Comparison of ENCODE assay signal across 9 cellular contexts in the genomic region with DNA sequence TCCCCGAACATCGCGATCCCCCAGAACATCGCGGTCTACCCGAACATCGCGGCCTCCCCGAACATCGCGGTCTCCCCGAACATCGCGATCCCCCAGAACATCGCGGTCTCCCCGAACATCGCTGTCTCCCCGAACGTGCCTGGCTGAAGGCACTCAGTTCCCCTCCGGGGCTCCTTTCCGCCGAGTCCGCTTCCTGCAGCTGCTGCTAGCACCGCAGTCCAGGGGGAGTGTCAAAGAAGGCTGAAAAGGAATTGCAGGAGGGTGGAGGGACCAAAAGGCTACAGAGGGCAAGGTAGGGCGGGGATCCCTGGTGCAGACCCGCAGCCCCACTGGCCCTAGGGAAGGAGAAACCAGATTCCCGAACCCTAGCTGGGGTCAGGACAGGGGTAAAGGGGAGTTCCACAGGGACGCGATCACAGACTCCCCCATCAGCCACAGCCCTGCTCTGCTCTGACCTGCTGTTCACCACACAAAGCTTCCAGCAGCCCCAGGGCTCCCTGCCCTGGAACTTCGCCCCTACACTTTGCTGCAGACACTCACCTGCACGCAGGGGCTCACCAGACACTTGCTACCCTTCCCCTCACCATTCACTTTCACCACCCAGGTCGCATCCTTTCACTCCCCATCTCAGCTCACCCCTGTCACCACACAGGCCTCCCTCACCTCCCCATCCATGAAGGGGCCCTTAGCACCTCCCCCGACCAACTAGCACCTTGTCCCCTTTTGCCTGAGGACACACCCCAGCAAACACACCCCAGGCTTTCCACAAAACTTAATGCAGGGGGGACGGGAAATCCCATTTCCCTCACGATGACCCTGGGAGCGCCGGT. TPM values are rescaled to one million over a fixed set of nuclear protein-coding genes. Genes with fewer than 3 reads are reported as not detected.
DNase-seq lines count a peak whose midpoint lies in the region; ATAC-seq, FAIRE-seq and TF ChIP-seq lines count a peak whose summit lies in the region.
"Had no signal": no experiment of that assay in that cellular context is flagged by ENCODE, and none has a peak within 500 bp of the region (broad histone marks: within the 10 kb centered on the region; RNA-seq: fewer than 3 reads in every experiment).

No MANE protein-coding gene starts in this region.

- no peak for ATAC-seq in upper lobe of left lung (ENCODE audit: low FRiP score in 2 of 2)
- ATAC-seq in GM18868 (IDR thresholded peaks at IDR 0.05; ENCODE audit: unreplicated experiment) = no peak
- no peak for ATAC-seq in GM18498 (IDR thresholded peaks at IDR 0.05; ENCODE audit: unreplicated experiment)

- TF ChIP-seq EP300 in upper lobe of left lung (IDR thresholded peaks at IDR 0.05) = no peak

- H3K4me1 ChIP-seq in astrocyte (ENCODE audit: insufficient read depth, low read length) (peaks cover 24% of the 10 kb centered on the region), upper lobe of left lung (peaks cover 22 to 28% (median 25%) of the 10 kb centered on the region in 4 donors)

- peak overlapping the region; percentile 83 for H3K9ac ChIP-seq in astrocyte (ENCODE audit: low read length)

- H3K27me3 ChIP-seq in astrocyte (ENCODE audit: insufficient read depth, low read length) (peaks cover 43% of the 10 kb centered on the region), kidney epithelial cell (ENCODE audit: control insufficient read depth, insufficient read depth, low read length) (peaks cover 50% of the 10 kb centered on the region), upper lobe of left lung (peaks cover 0 to 26% (median 13%) of the 10 kb centered on the region in 4 donors)

- peaks cover 6% of the 10 kb centered on the region for H3K9me3 Mint-ChIP-seq in astrocyte (ENCODE audit: unreplicated experiment)

- H3K4me3 Mint-ChIP-seq in astrocyte (ENCODE audit: unreplicated experiment) = peak overlapping the region; percentile 93

- no peak overlapping the region for H3K27ac ChIP-seq in astrocyte (ENCODE audit: low read depth, low read length)
- H3K27ac ChIP-seq in upper lobe of left lung = no peak overlapping the region

- TF ChIP-seq CTCF in astrocyte (IDR thresholded peaks at IDR 0.05; ENCODE audit: insufficient read depth, low read depth, low read length) (no peak), kidney epithelial cell (IDR thresholded peaks at IDR 0.05; ENCODE audit: insufficient read depth, low read length, poor library complexity, severe bottlenecking) (no peak), upper lobe of left lung (IDR thresholded peaks at IDR 0.05) (no peak)

- peak overlapping the region; percentile 85 for H3K4me2 ChIP-seq in astrocyte (ENCODE audit: low read length)

- H3K79me2 ChIP-seq in astrocyte (ENCODE audit: insufficient read depth, low read length) = no peaks in the 10 kb centered on the region

- H3K9me3 ChIP-seq in astrocyte (ENCODE audit: insufficient read depth, low read depth, low read length) (no peaks in the 10 kb centered on the region), upper lobe of left lung (no peaks in the 10 kb centered on the region)

- WGBS in upper lobe of left lung, 2 donors = 21 to 29% methylated on average over 18 to 34 of the region's 38 CpGs

- H4K20me1 ChIP-seq in astrocyte (ENCODE audit: insufficient read depth, low read length) = no peaks in the 10 kb centered on the region

- TF ChIP-seq POLR2A in upper lobe of left lung (IDR thresholded peaks at IDR 0.05) = no peak

- peak overlapping the region; percentile 87 for H2AFZ ChIP-seq in astrocyte (ENCODE audit: low read depth, low read length)

- peak; percentile 53 for DNase-seq in activated T-cell treated with anti-CD3 and anti-CD28 coated beads, Interleukin-2, amount 50 U/mL, for 1 hour
- DNase-seq in activated T-cell treated with anti-CD3 and anti-CD28 coated beads for 4 hours = no peak
- DNase-seq in astrocyte (ENCODE audit: low read depth) = no peak
- no peak for DNase-seq in kidney epithelial cell (ENCODE audit: low read depth)
- DNase-seq in upper lobe of left lung = no peak
- DNase-seq in SK-N-DZ (ENCODE audit: low spot score) = no peak
- DNase-seq: DND-41 had no signal

- H3K4me3 ChIP-seq in astrocyte (ENCODE audit: insufficient read depth, low read depth, low read length) (peak overlapping the region; percentile 56), kidney epithelial cell (ENCODE audit: low read depth, low read length) (peak overlapping the region; percentile 22), upper lobe of left lung (peak overlapping the region in 3 of 4 donors; percentile 48 to 60 (median 59))

- peaks cover 12% of the 10 kb centered on the region for H3K4me1 Mint-ChIP-seq in astrocyte (ENCODE audit: low read depth, unreplicated experiment)

- no peak for FAIRE-seq in astrocyte (lab: Jason Lieb, UNC)

- peak overlapping the region; percentile 97 for H3K27ac Mint-ChIP-seq in astrocyte (ENCODE audit: unreplicated experiment)

- peaks cover 23% of the 10 kb centered on the region for H3K36me3 Mint-ChIP-seq in astrocyte (ENCODE audit: low read depth, unreplicated experiment)

- H3K27me3 Mint-ChIP-seq in astrocyte (ENCODE audit: low read depth, unreplicated experiment) = peaks cover 90% of the 10 kb centered on the region

- H3K36me3 ChIP-seq in astrocyte (ENCODE audit: insufficient read depth, low read length) (no peaks in the 10 kb centered on the region), kidney epithelial cell (ENCODE audit: control insufficient read depth, insufficient read depth, low read length) (no peaks in the 10 kb centered on the region), upper lobe of left lung (no peaks in the 10 kb centered on the region)

RNA-seq across cellular contexts. Expression of a gene that starts 1.7 kb away (rescaled TPM):
- 7.4 and 8.8 TPM in 2 replicates for total RNA-seq in astrocyte
- 6.0 and 7.5 TPM in 2 replicates for total RNA-seq in kidney epithelial cell
- 1 to 10 TPM in 3 of 6 donors, under 1 TPM in 3; under 0.01 to 1.6 (median 0.80) TPM for total RNA-seq in upper lobe of left lung
- polyA plus RNA-seq in SK-N-DZ (2014; cell fraction: cytosol; rRNA removed) = 0.40 and 0.60 TPM in 2 replicates
- 0.64 and 0.92 TPM in 2 replicates for polyA plus RNA-seq in SK-N-DZ (2014; cell fraction: nucleus; rRNA removed)

RNA-seq across cellular contexts. Expression of a gene that starts 23.6 kb away (rescaled TPM):
- 7.3 and 7.5 TPM in 2 replicates for total RNA-seq in astrocyte
- 3.5 and 6.1 TPM in 2 replicates for total RNA-seq in kidney epithelial cell
- 1 to 10 TPM in 3 of 6 donors, under 1 TPM in 1, not detected in 2; 1.00 to 3.7 (median 1.5) TPM for total RNA-seq in upper lobe of left lung
- 2.0 and 2.6 TPM in 2 replicates for polyA plus RNA-seq in SK-N-DZ (2014; cell fraction: cytosol; rRNA removed)
- polyA plus RNA-seq in SK-N-DZ (2014; cell fraction: nucleus; rRNA removed) = 1.7 and 2.3 TPM in 2 replicates

RNA-seq across cellular contexts. Expression of a gene that starts 42.5 kb away (rescaled TPM):
- total RNA-seq in astrocyte (not detected in 2 replicates), kidney epithelial cell (not detected in 2 replicates), upper lobe of left lung (1 to 10 TPM in 1 of 6 donors, under 1 TPM in 3, not detected in 2; 0.37 to 2.1 (median 0.75) TPM)
- 0.17 and 0.23 TPM in 2 replicates for polyA plus RNA-seq in SK-N-DZ (2014; cell fraction: cytosol; rRNA removed)
- polyA plus RNA-seq in SK-N-DZ (2014; cell fraction: nucleus; rRNA removed) = not detected in 2 replicates

RNA-seq across cellular contexts. Expression of a gene that starts 59.9 kb away (rescaled TPM):
- total RNA-seq in astrocyte (not detected in 2 replicates), kidney epithelial cell (1.5 and 1.8 TPM in 2 replicates), upper lobe of left lung (not detected)
- polyA plus RNA-seq in SK-N-DZ (2014; cell fraction: cytosol; rRNA removed) = not detected in 2 replicates
- polyA plus RNA-seq in SK-N-DZ (2014; cell fraction: nucleus; rRNA removed) = not detected in 2 replicates
